In the genomic region with DNA sequence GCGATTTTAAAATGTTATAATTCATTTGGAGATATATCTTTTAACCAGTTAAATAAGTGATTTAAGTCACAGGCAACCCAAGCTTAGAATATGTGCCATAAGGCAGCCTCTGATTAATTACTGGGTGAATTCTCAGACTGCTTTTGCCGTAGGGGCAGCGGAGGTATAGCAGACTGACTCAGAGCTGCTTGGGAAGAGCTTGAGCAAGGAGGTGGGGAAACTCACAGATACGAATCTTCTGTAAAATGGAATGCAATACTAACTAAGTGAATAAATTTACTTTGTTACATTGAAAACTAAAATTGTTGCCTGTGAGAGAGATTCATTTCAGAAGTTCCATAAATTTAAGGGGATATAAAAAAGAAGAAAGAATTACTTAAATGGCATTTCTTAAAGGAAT, we compare ENCODE assay signal across 17 cellular contexts.
A peak's percentile ranks its signal among the peaks of the same experiment; 100 is the strongest.
DNase-seq lines count a peak whose midpoint lies in the region; ATAC-seq and TF ChIP-seq lines count a peak whose summit lies in the region.
"Had no signal": no experiment of that assay in that cellular context is flagged by ENCODE, and none has a peak within 500 bp of the region (broad histone marks: within the 10 kb centered on the region; RNA-seq: fewer than 3 reads in every experiment).

No MANE protein-coding gene starts in this region.

- H3K9me2 ChIP-seq in MM.1S (replicated peaks; ENCODE audit: insufficient read depth, low read length) = no peaks in the 10 kb centered on the region

- H3K79me1 ChIP-seq in IMR-90 (ENCODE audit: low read depth in 1 of 2, low read length in 2 of 2) = no peaks in the 10 kb centered on the region

- TF ChIP-seq RAD21 in IMR-90 (IDR thresholded peaks at IDR 0.05; ENCODE audit: low read length) = no peak

- H4K20me1 ChIP-seq in IMR-90 (ENCODE audit: insufficient read depth, low read length) (no peaks in the 10 kb centered on the region), MM.1S (ENCODE audit: insufficient read depth, low read length) (no peaks in the 10 kb centered on the region)

- dilution Hi-C loops in IMR-90 (cut with HindIII; ENCODE audit: low sequenced_read_pairs, unreplicated experiment) = no loop called here

- H2BK120ac ChIP-seq in IMR-90 (ENCODE audit: low read depth, low read length) = no peak overlapping the region

- no peaks in the 10 kb centered on the region for H3K9me1 ChIP-seq in IMR-90 (ENCODE audit: insufficient read depth, low read length)

- H2BK5ac ChIP-seq in IMR-90 (ENCODE audit: low read depth, low read length, poor library complexity, severe bottlenecking) = no peak overlapping the region

- H3K9me3 ChIP-seq in IMR-90 (ENCODE audit: control insufficient read depth, insufficient read depth, low read length) (no peaks in the 10 kb centered on the region), MM.1S (replicated peaks; ENCODE audit: insufficient read depth, low read length) (no peaks in the 10 kb centered on the region)
- H3K9me3 ChIP-seq: A549, BE2C, Caco-2, HAP-1 had no signal

- H2AFZ ChIP-seq in IMR-90 (replicated peaks; ENCODE audit: low read length, poor library complexity) (no peak overlapping the region), MM.1S (ENCODE audit: low read length) (no peak overlapping the region)

- H3K14ac ChIP-seq in IMR-90 (replicated peaks; ENCODE audit: low read depth, low read length) = no peak overlapping the region

- WGBS in IMR-90 (ENCODE audit: extremely low coverage in 2 of 2, insufficient read length in 1 of 2), 2 experiments = no CpG with 5 or more reads among the region's 4 CpGs

- H2BK15ac ChIP-seq in IMR-90 (ENCODE audit: low read depth, low read length) = no peak overlapping the region

- in situ Hi-C loops in IMR-90 (cut with MboI; ENCODE audit: low sequenced_read_pairs) = no loop called here

- H3K27me3 ChIP-seq in IMR-90 (ENCODE audit: control insufficient read depth, insufficient read depth, low read length) (peaks cover 4% of the 10 kb centered on the region; the same call in 1 of the 2 replicates), foreskin keratinocyte (no peaks in the 10 kb centered on the region), MM.1S (replicated peaks; ENCODE audit: insufficient read depth, low read length) (no peaks in the 10 kb centered on the region)

- H3K4me2 ChIP-seq in IMR-90 (ENCODE audit: low read depth, low read length) (no peak overlapping the region), MM.1S (ENCODE audit: low read depth, low read length) (no peak overlapping the region)
- H3K4me2 ChIP-seq: A549 had no signal

- TF ChIP-seq POLR2A in IMR-90 (IDR thresholded peaks at IDR 0.05; ENCODE audit: low read depth, low read length) = no peak

- no peak overlapping the region for H3K4me3 ChIP-seq in IMR-90 (ENCODE audit: insufficient read depth, low read depth, low read length)
- no peak overlapping the region for H3K4me3 ChIP-seq in MM.1S (ENCODE audit: low read length)
- H3K4me3 ChIP-seq: A549, HAP-1 had no signal

- BruUV-seq in IMR-90 (replicated peaks; lab: Mats Ljungman, UMichigan) = no TSS peak

- H3K56ac ChIP-seq in IMR-90 (ENCODE audit: extremely low read depth, insufficient read depth, low read length) = no peak overlapping the region

- H3K4ac ChIP-seq in IMR-90 (ENCODE audit: low read depth, low read length) = no peak overlapping the region

- CTCF ChIA-PET in IMR-90 (lab: Yijun Ruan, JAX) = no interaction called here

- H3K79me2 ChIP-seq in MM.1S (ENCODE audit: low read length) = no peaks in the 10 kb centered on the region

- no peak for TF ChIP-seq CTCF in IMR-90 (conservative IDR thresholded peaks at IDR 0.05; ENCODE audit: low read depth, low read length)
- TF ChIP-seq CTCF in foreskin keratinocyte (conservative IDR thresholded peaks at IDR 0.05) = no peak
- no peak for TF ChIP-seq CTCF in MM.1S (IDR thresholded peaks at IDR 0.05; ENCODE audit: low read length)

- DNase-seq in IMR-90 (no peak), amniotic epithelial cell (ENCODE audit: low read depth) (peak; percentile 75), foreskin keratinocyte (peak; percentile 34 to 58), renal cortical epithelial cell (ENCODE audit: low read depth) (peak; percentile 28), MM.1S (no peak), HPDE6-E6E7 (ENCODE audit: extremely low spot score) (no peak)
- DNase-seq: BE2C; Caco-2; CD8-positive, alpha-beta memory T cell; DND-41; GF-D8; GOT3 had no signal

- H3K4me1 ChIP-seq in IMR-90 (ENCODE audit: control insufficient read depth, insufficient read depth, low read length) (no peaks in the 10 kb centered on the region), foreskin keratinocyte (peaks cover 4% of the 10 kb centered on the region), MM.1S (ENCODE audit: low read length) (no peaks in the 10 kb centered on the region)
- H3K4me1 ChIP-seq: BE2C, Caco-2, HAP-1 had no signal

- no peak overlapping the region for H2BK20ac ChIP-seq in IMR-90 (ENCODE audit: low read depth, low read length)

- H3K9ac ChIP-seq in IMR-90 (ENCODE audit: low read depth, low read length) (no peak overlapping the region), MM.1S (ENCODE audit: low read length) (no peak overlapping the region)

- no peak overlapping the region for H3K27ac ChIP-seq in IMR-90 (ENCODE audit: insufficient read depth, low read length)
- H3K27ac ChIP-seq in foreskin keratinocyte = no peak overlapping the region
- H3K27ac ChIP-seq in MM.1S (ENCODE audit: low read length) = no peak overlapping the region
- H3K27ac ChIP-seq: A549, C4-2B had no signal

- POLR2A ChIA-PET in IMR-90 (lab: Charles Lee; ENCODE audit: unreplicated experiment) = no interaction called here

- ATAC-seq in IMR-90 (ENCODE audit: low read depth) (peak; percentile 59; the same call in 1 of the 2 replicates), foreskin keratinocyte (peak; percentile 91), SK-N-SH treated with all-trans-retinoic acid at 6 μM for 48 hours (no peak)
- ATAC-seq: A549, HepG2 had no signal

- H3F3A ChIP-seq in MM.1S (ENCODE audit: insufficient read depth, low read length) = no peaks in the 10 kb centered on the region

- no peaks in the 10 kb centered on the region for H3K36me3 ChIP-seq in IMR-90 (ENCODE audit: control insufficient read depth, insufficient read depth, low read length)
- H3K36me3 ChIP-seq in MM.1S (replicated peaks; ENCODE audit: insufficient read depth, low read length) = no peaks in the 10 kb centered on the region
- H3K36me3 ChIP-seq: BE2C, HAP-1 had no signal

- no peak overlapping the region for H3K23ac ChIP-seq in IMR-90 (ENCODE audit: low read depth, low read length)

- H2AK9ac ChIP-seq in IMR-90 (replicated peaks; ENCODE audit: low read depth, low read length, poor library complexity) = no peak overlapping the region

- intact Hi-C loops in IMR-90 (cut with micrococcal nuclease) = loop anchor here (5.0 kb wide), 1 partner anchor 1411 kb away; no protein-coding TSS in a partner anchor

- no peak overlapping the region for H3K18ac ChIP-seq in IMR-90 (ENCODE audit: low read depth, low read length)

- no peak overlapping the region for H4K5ac ChIP-seq in IMR-90 (ENCODE audit: low read depth, low read length)

- no peak overlapping the region for H2AK5ac ChIP-seq in IMR-90 (ENCODE audit: low read depth, low read length)

- no peak overlapping the region for H4K8ac ChIP-seq in IMR-90 (ENCODE audit: low read depth in 2 of 2, low read length in 2 of 2)

- H4K91ac ChIP-seq in IMR-90 (ENCODE audit: insufficient read depth, low read depth, low read length) = no peak overlapping the region

TF ChIP-seq in IMR-90, 13 proteins besides CTCF, POLR2A, EP300 and RAD21 (continues in another document):
- no peak for TF ChIP-seq FOS (IDR thresholded peaks at IDR 0.05; ENCODE audit: low read depth, low read length)
- no peak for TF ChIP-seq RFX5 (IDR thresholded peaks at IDR 0.05; ENCODE audit: low read depth, low read length)
- TF ChIP-seq, protein P1, sequence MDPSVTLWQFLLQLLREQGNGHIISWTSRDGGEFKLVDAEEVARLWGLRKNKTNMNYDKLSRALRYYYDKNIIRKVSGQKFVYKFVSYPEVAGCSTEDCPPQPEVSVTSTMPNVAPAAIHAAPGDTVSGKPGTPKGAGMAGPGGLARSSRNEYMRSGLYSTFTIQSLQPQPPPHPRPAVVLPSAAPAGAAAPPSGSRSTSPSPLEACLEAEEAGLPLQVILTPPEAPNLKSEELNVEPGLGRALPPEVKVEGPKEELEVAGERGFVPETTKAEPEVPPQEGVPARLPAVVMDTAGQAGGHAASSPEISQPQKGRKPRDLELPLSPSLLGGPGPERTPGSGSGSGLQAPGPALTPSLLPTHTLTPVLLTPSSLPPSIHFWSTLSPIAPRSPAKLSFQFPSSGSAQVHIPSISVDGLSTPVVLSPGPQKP (IDR thresholded peaks at IDR 0.05; ENCODE audit: borderline replicate concordance, low read depth, low read length) = no peak
- TF ChIP-seq MAFK (IDR thresholded peaks at IDR 0.05; ENCODE audit: low read depth, low read length) = no peak
- no peak for TF ChIP-seq RCOR1 (IDR thresholded peaks at IDR 0.05; ENCODE audit: insufficient replicate concordance, low read length)
- no peak for TF ChIP-seq NFE2L2 (IDR thresholded peaks at IDR 0.05; ENCODE audit: low read depth, low read length)
- TF ChIP-seq CHD1 (IDR thresholded peaks at IDR 0.05; ENCODE audit: low read depth, low read length) = no peak
- TF ChIP-seq CEBPB (IDR thresholded peaks at IDR 0.05; ENCODE audit: low read depth, low read length) = no peak
- no peak for TF ChIP-seq BHLHE40 (IDR thresholded peaks at IDR 0.05; ENCODE audit: low read depth, low read length)

TF ChIP-seq in SK-N-SH treated with all-trans-retinoic acid at 6 μM for 48 hours, 23 proteins besides CTCF, POLR2A, EP300 and RAD21:
- no peak for TF ChIP-seq ARNTL (CRISPR knock-in tag; IDR thresholded peaks at IDR 0.05; ENCODE audit: borderline replicate concordance, low read depth)
- no peak for TF ChIP-seq TCF4 (CRISPR knock-in tag; IDR thresholded peaks at IDR 0.05; ENCODE audit: borderline replicate concordance)
- no peak for TF ChIP-seq ZFP3 (CRISPR knock-in tag; IDR thresholded peaks at IDR 0.05)
- no peak for TF ChIP-seq ZNF565 (CRISPR knock-in tag; conservative IDR thresholded peaks at IDR 0.05; ENCODE audit: low read depth)
- TF ChIP-seq ZNF8 (CRISPR knock-in tag; IDR thresholded peaks at IDR 0.05) = no peak
- TF ChIP-seq, protein P2, sequence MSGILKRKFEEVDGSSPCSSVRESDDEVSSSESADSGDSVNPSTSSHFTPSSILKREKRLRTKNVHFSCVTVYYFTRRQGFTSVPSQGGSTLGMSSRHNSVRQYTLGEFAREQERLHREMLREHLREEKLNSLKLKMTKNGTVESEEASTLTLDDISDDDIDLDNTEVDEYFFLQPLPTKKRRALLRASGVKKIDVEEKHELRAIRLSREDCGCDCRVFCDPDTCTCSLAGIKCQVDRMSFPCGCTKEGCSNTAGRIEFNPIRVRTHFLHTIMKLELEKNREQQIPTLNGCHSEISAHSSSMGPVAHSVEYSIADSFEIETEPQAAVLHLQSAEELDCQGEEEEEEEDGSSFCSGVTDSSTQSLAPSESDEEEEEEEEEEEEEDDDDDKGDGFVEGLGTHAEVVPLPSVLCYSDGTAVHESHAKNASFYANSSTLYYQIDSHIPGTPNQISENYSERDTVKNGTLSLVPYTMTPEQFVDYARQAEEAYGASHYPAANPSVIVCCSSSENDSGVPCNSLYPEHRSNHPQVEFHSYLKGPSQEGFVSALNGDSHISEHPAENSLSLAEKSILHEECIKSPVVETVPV (CRISPR knock-in tag; IDR thresholded peaks at IDR 0.05) = no peak
TF ChIP-seq in SK-N-SH treated with all-trans-retinoic acid at 6 μM for 48 hours: peak in this region for 0.

Comparison
In these comparisons a context has a peak if more than half of its experiments do, and no peak if none do; other contexts are left out.
1. DNase-seq: peak in amniotic epithelial cell (single experiment), foreskin keratinocyte (2 of 2) and renal cortical epithelial cell (single experiment); none in IMR-90 (single experiment), MM.1S (single experiment) and HPDE6-E6E7 (single experiment).